Comparison of ENCODE assay signal across 10 cellular contexts in the genomic region with DNA sequence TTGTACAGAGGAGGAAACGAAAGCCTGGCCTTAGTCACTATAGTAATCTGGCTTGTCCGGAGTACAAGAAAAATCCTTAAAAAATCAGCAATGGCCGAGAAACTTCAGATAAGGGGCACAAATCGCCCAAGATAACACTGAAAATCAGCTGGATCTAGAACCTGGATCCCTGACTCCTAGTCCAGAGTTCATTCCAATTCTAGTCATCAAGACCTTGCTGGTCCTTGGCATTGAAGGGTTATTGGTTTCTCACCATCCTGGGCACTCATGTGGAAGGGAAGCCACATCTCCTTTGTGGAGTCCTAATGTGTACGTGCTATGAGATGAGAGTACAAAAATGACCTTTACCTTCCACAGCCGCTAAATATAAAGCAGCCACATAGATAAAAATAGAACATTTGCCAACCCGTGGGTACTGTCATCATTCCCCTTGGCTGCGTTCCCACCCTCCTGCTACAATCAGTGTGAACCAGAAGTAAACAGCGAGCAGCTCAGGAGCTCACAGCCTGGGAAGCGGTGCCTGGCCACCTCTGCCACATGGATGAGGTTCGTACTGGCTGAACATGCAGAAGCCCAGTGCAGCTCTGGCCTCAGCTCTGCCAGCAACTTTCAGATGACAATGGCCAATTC.
DNase-seq lines count a peak whose midpoint lies in the region; ATAC-seq and TF ChIP-seq lines count a peak whose summit lies in the region.
"Had no signal": no experiment of that assay in that cellular context is flagged by ENCODE, and none has a peak within 500 bp of the region (broad histone marks: within the 10 kb centered on the region; RNA-seq: fewer than 3 reads in every experiment).

No MANE protein-coding gene starts in this region.

- TF ChIP-seq CTCF in adrenal gland (IDR thresholded peaks at IDR 0.05) (no peak), thyroid gland (IDR thresholded peaks at IDR 0.05) (no peak), progenitor cell of endocrine pancreas (IDR thresholded peaks at IDR 0.05; ENCODE audit: unreplicated experiment) (no peak)

- ATAC-seq in right cardiac atrium = peak; percentile 71 to 79
- no peak for ATAC-seq in GM19467 (IDR thresholded peaks at IDR 0.05; ENCODE audit: unreplicated experiment)
- no peak for ATAC-seq in HG03139 (IDR thresholded peaks at IDR 0.05; ENCODE audit: unreplicated experiment)
- no peak for ATAC-seq in GM21576 (IDR thresholded peaks at IDR 0.05; ENCODE audit: unreplicated experiment)

- intact Hi-C loops in adrenal gland (cut with DNase I) = no loop called here
- intact Hi-C loops in right cardiac atrium (cut with DNase I) = no loop called here
- intact Hi-C loops in thyroid gland (cut with DNase I) = no loop called here

- DNase-seq in M059J (ENCODE audit: low read depth) (peak; percentile 89), adrenal gland (peak; percentile 86 to 96 (median 94)), right cardiac atrium (peak; percentile 77 to 90 (median 88)), thyroid gland (peak; percentile 12 to 56), progenitor cell of endocrine pancreas (ENCODE audit: low spot score, unreplicated experiment) (no peak)
- DNase-seq: GF-D8; stimulated activated CD4-positive, alpha-beta T cell treated with anti-CD3 and anti-CD28 coated beads, Interleukin-2, amount 100 ng/mL, for 48 hours had no signal

- H3K4me3 ChIP-seq in adrenal gland (no peak overlapping the region), right cardiac atrium (ENCODE audit: low read length) (no peak overlapping the region), thyroid gland (replicated peaks in 1 of 3) (no peak overlapping the region)

- TF ChIP-seq POLR2A in adrenal gland (IDR thresholded peaks at IDR 0.05) = peak in 1 of 2 donors; percentile 73
- no peak for TF ChIP-seq POLR2A in thyroid gland (IDR thresholded peaks at IDR 0.05)

- H3K27ac Mint-ChIP-seq in progenitor cell of endocrine pancreas = no peak overlapping the region

- WGBS in adrenal gland, 4 donors = 34 to 41% (median 37%) methylated on average over 11 of the region's 11 CpGs
- WGBS in right cardiac atrium = 52% methylated on average over 11 of the region's 11 CpGs
- WGBS in thyroid gland, 2 donors = 79 to 82% methylated on average over 11 of the region's 11 CpGs

- H3K36me3 ChIP-seq in adrenal gland (replicated peaks in 1 of 2) (no peaks in the 10 kb centered on the region), thyroid gland (no peaks in the 10 kb centered on the region)

- H3K4me3 Mint-ChIP-seq in progenitor cell of endocrine pancreas (ENCODE audit: low read depth) = no peak overlapping the region

- no peaks in the 10 kb centered on the region for H3K4me1 Mint-ChIP-seq in progenitor cell of endocrine pancreas (ENCODE audit: low read depth)

- no peaks in the 10 kb centered on the region for H3K27me3 Mint-ChIP-seq in progenitor cell of endocrine pancreas

- H3K27me3 ChIP-seq in adrenal gland (no peaks in the 10 kb centered on the region), right cardiac atrium (ENCODE audit: control insufficient read depth, insufficient read depth) (no peaks in the 10 kb centered on the region), thyroid gland (no peaks in the 10 kb centered on the region)

- H3K27ac ChIP-seq in adrenal gland = peak overlapping the region; percentile 16 to 74 (median 38)
- peak overlapping the region; percentile 99 for H3K27ac ChIP-seq in right cardiac atrium (ENCODE audit: low read length)
- no peak overlapping the region for H3K27ac ChIP-seq in thyroid gland

- H3K9me3 Mint-ChIP-seq in progenitor cell of endocrine pancreas (ENCODE audit: low read depth) = no peaks in the 10 kb centered on the region

- H3K36me3 Mint-ChIP-seq in progenitor cell of endocrine pancreas (ENCODE audit: insufficient read depth) = peaks cover 4% of the 10 kb centered on the region

- H3K4me1 ChIP-seq in adrenal gland (replicated peaks in 1 of 2) (peaks cover 29 to 52% of the 10 kb centered on the region in 2 donors), right cardiac atrium (ENCODE audit: control insufficient read depth, insufficient read depth, low read length) (peaks cover 26% of the 10 kb centered on the region), thyroid gland (peaks cover 27 to 29% of the 10 kb centered on the region in 2 donors)

- H3K9me3 ChIP-seq in adrenal gland (replicated peaks in 1 of 3) (no peaks in the 10 kb centered on the region), right cardiac atrium (ENCODE audit: control insufficient read depth, low read length) (no peaks in the 10 kb centered on the region), thyroid gland (no peaks in the 10 kb centered on the region)

Comparison
In these comparisons a context has a peak if more than half of its experiments do, and no peak if none do; other contexts are left out.
1. H3K27ac ChIP-seq: peak in adrenal gland (5 of 5) and right cardiac atrium (single experiment); none in thyroid gland (0 of 3).
2. ATAC-seq: peak in right cardiac atrium (2 of 2); none in GM19467 (single experiment), HG03139 (single experiment) and GM21576 (single experiment).